ENCODE assay signal across 18 cellular contexts in genomic region chrX:97308161-97308560, GRCh38.
"Had no signal": no experiment of that assay in that cellular context is flagged by ENCODE, and none has a peak within 500 bp of the region (broad histone marks: within the 10 kb centered on the region; RNA-seq: fewer than 3 reads in every experiment).

No MANE protein-coding gene starts in this region.

- H2AFZ ChIP-seq: hepatocyte had no signal

- H3K4me1 Mint-ChIP-seq: central memory CD8-positive, alpha-beta T cell; stimulated activated naive CD8-positive, alpha-beta T cell treated with anti-CD3 and anti-CD28 coated beads, Interleukin-15, amount 100 ng/mL, for 72 hours had no signal

- H3K9me3 Mint-ChIP-seq: activated T-helper 1 cell treated with anti-CD3 and anti-CD28 coated beads, Interleukin-12 subunit alpha, Interleukin-12 subunit beta, Interleukin-2, Interleukin-4 antibody, amounts not matched to agents 30 ng/mL and 10 ng/mL and 1 ng/mL, durations not matched to agents 14 hours and 24 hours and 36 hours; central memory CD8-positive, alpha-beta T cell; neural crest cell; stimulated activated naive CD8-positive, alpha-beta T cell treated with anti-CD3 and anti-CD28 coated beads, Interleukin-15, amount 100 ng/mL, for 72 hours had no signal

- H3K4me3 ChIP-seq: body of pancreas, dorsolateral prefrontal cortex, hepatocyte, ovary, thoracic aorta had no signal

- H3K4me1 ChIP-seq: body of pancreas had no signal

- ATAC-seq: activated CD4-positive, alpha-beta T cell treated with anti-CD3 and anti-CD28 coated beads for 36 hours; activated CD8-positive, alpha-beta T cell treated with anti-CD3 and anti-CD28 coated beads, Interleukin-2, amount 10 ng/mL, durations not matched to agents 7 days and 5 days; body of pancreas; stimulated activated naive CD8-positive, alpha-beta T cell treated with anti-CD3 and anti-CD28 coated beads, Interleukin-15, amount 100 ng/mL, for 72 hours had no signal

- H3K27me3 ChIP-seq: body of pancreas, hepatocyte, ovary had no signal

- H3K4me2 ChIP-seq: hepatocyte had no signal

- H3K79me2 ChIP-seq: hepatocyte had no signal

- H3K27ac Mint-ChIP-seq: activated CD4-positive, alpha-beta T cell treated with anti-CD3 and anti-CD28 coated beads for 36 hours; activated CD8-positive, alpha-beta T cell treated with anti-CD3 and anti-CD28 coated beads, Interleukin-2, amount 10 ng/mL, durations not matched to agents 7 days and 5 days; activated T-helper 1 cell treated with anti-CD3 and anti-CD28 coated beads, Interleukin-12 subunit alpha, Interleukin-12 subunit beta, Interleukin-2, Interleukin-4 antibody, amounts not matched to agents 30 ng/mL and 10 ng/mL and 1 ng/mL, durations not matched to agents 14 hours and 24 hours and 36 hours had no signal

- DNase-seq: activated CD4-positive, alpha-beta T cell treated with anti-CD3 and anti-CD28 coated beads for 36 hours; activated CD8-positive, alpha-beta memory T cell treated with anti-CD3 and anti-CD28 coated beads, Interleukin-2, amount 50 U/mL, for 48 hours; activated CD8-positive, alpha-beta T cell treated with anti-CD3 and anti-CD28 coated beads, Interleukin-2, amount 10 ng/mL, durations not matched to agents 7 days and 5 days; activated naive CD4-positive, alpha-beta T cell; body of pancreas; dorsolateral prefrontal cortex; kidney glomerular epithelial cell; ovary; stimulated activated CD4-positive, alpha-beta T cell treated with anti-CD3 and anti-CD28 coated beads, Interleukin-15, amount 100 ng/mL, for 24 hours; stimulated activated CD4-positive, alpha-beta T cell treated with anti-CD3 and anti-CD28 coated beads, Interleukin-4, amount 100 ng/mL, for 24 hours; stimulated activated naive CD8-positive, alpha-beta T cell treated with anti-CD3 and anti-CD28 coated beads, Interleukin-15, amount 100 ng/mL, for 72 hours; T-helper 1 cell had no signal

- H3K36me3 ChIP-seq: ovary, thoracic aorta had no signal

- H3K4me3 Mint-ChIP-seq: activated CD4-positive, alpha-beta T cell treated with anti-CD3 and anti-CD28 coated beads for 36 hours; activated CD8-positive, alpha-beta T cell treated with anti-CD3 and anti-CD28 coated beads, Interleukin-2, amount 10 ng/mL, durations not matched to agents 7 days and 5 days; activated T-helper 1 cell treated with anti-CD3 and anti-CD28 coated beads, Interleukin-12 subunit alpha, Interleukin-12 subunit beta, Interleukin-2, Interleukin-4 antibody, amounts not matched to agents 30 ng/mL and 10 ng/mL and 1 ng/mL, durations not matched to agents 14 hours and 24 hours and 36 hours; central memory CD8-positive, alpha-beta T cell; neural crest cell; stimulated activated naive CD8-positive, alpha-beta T cell treated with anti-CD3 and anti-CD28 coated beads, Interleukin-15, amount 100 ng/mL, for 72 hours had no signal

- H3K9me3 ChIP-seq: body of pancreas, ovary, thoracic aorta had no signal

- H3K27me3 Mint-ChIP-seq: activated CD4-positive, alpha-beta T cell treated with anti-CD3 and anti-CD28 coated beads for 36 hours; central memory CD8-positive, alpha-beta T cell; stimulated activated naive CD8-positive, alpha-beta T cell treated with anti-CD3 and anti-CD28 coated beads, Interleukin-15, amount 100 ng/mL, for 72 hours had no signal

- H3K27ac ChIP-seq: body of pancreas, dorsolateral prefrontal cortex, hepatocyte, ovary, thoracic aorta, VCaP had no signal
